ENCODE assay signal across 1 cellular context in genomic region chr1:24936688-24937087, GRCh38.
TF ChIP-seq lines count a peak whose summit lies in the region.

No MANE protein-coding gene starts in this region.

TF ChIP-seq in IMR-90, 13 proteins besides CTCF, POLR2A, EP300 and RAD21:
- TF ChIP-seq RCOR1 (IDR thresholded peaks at IDR 0.05; ENCODE audit: insufficient replicate concordance, low read length) (no peak), FOS (IDR thresholded peaks at IDR 0.05; ENCODE audit: low read depth, low read length) (no peak), NFE2L2 (IDR thresholded peaks at IDR 0.05; ENCODE audit: low read depth, low read length) (no peak), MXI1 (IDR thresholded peaks at IDR 0.05; ENCODE audit: borderline replicate concordance, low read depth, low read length) (no peak), CHD1 (IDR thresholded peaks at IDR 0.05; ENCODE audit: low read depth, low read length) (no peak), RFX5 (IDR thresholded peaks at IDR 0.05; ENCODE audit: low read depth, low read length) (no peak), MAZ (IDR thresholded peaks at IDR 0.05; ENCODE audit: borderline replicate concordance, low read depth, low read length) (no peak)
